8 cellular contexts compared by ENCODE assay signal in genomic region chr1:207499573-207499972, GRCh38. TPM values are rescaled to one million over a fixed set of nuclear protein-coding genes. Genes with fewer than 3 reads are reported as not detected.
DNase-seq lines count a peak whose midpoint lies in the region; ATAC-seq and TF ChIP-seq lines count a peak whose summit lies in the region.

No MANE protein-coding gene starts in this region.

- no peak overlapping the region for H3K27ac Mint-ChIP-seq in HFFc6

- peaks cover 21% of the 10 kb centered on the region for H3K27me3 Mint-ChIP-seq in HFFc6 (ENCODE audit: insufficient read depth)

- no peaks in the 10 kb centered on the region for H3K36me3 Mint-ChIP-seq in HFFc6 (ENCODE audit: low read depth)

- TF ChIP-seq CTCF in HFFc6 (IDR thresholded peaks at IDR 0.05), result peak; percentile 84
- TF ChIP-seq CTCF in VCaP (conservative IDR thresholded peaks at IDR 0.05), result peak; percentile 82

- DNase-seq in COR-L47 (lab: John Stamatoyannopoulos, UW) (peak; percentile 65), HFFc6 (peak; percentile 43), NCI-H2227 (lab: John Stamatoyannopoulos, UW; ENCODE audit: unreplicated experiment) (peak; percentile 47), brain pericyte (ENCODE audit: low read depth, low spot score) (peak; percentile 11), inferior parietal cortex (ENCODE audit: extremely low spot score) (peak; percentile 85)
- peak; percentile 75 for DNase-seq in stimulated activated CD4-positive, alpha-beta T cell treated with anti-CD3 and anti-CD28 coated beads, Interleukin-15, amount 100 ng/mL, for 24 hours

- H3K4me3 Mint-ChIP-seq in HFFc6, result no peak overlapping the region

- H3K4me1 Mint-ChIP-seq in HFFc6 (ENCODE audit: low read depth), result peaks cover 6% of the 10 kb centered on the region; the same call in 1 of the 2 replicates

- ATAC-seq in HG02840 (IDR thresholded peaks at IDR 0.05; ENCODE audit: low FRiP score, unreplicated experiment), result no peak

- no peak overlapping the region for H3K27ac ChIP-seq in VCaP

- H3K9me3 Mint-ChIP-seq in HFFc6, result no peaks in the 10 kb centered on the region

RNA-seq across cellular contexts. Expression of gene CR1, which starts 3.6 kb away (rescaled TPM):
- not detected for total RNA-seq in HFFc6 (2021; fragmentation: NEBNext Ultra II Directional; extraction: Animal tissue kit (Norgen Biotek cat#: 25700))

RNA-seq across cellular contexts. Expression of gene CR2, which starts 45.4 kb away (rescaled TPM):
- total RNA-seq in HFFc6 (2021; fragmentation: NEBNext Ultra II Directional; extraction: Animal tissue kit (Norgen Biotek cat#: 25700)), result not detected

Comparison
In these comparisons a context has a peak if more than half of its experiments do, and no peak if none do; other contexts are left out.
1. DNase-seq: peak in every context shown above with its lines; median percentile 85 in inferior parietal cortex; 75 in stimulated activated CD4-positive, alpha-beta T cell treated with anti-CD3 and anti-CD28 coated beads, Interleukin-15, amount 100 ng/mL, for 24 hours; 65 in COR-L47; 47 in NCI-H2227; 43 in HFFc6; 11 in brain pericyte.